Comparison of ENCODE assay signal across 9 cellular contexts in the genomic region with DNA sequence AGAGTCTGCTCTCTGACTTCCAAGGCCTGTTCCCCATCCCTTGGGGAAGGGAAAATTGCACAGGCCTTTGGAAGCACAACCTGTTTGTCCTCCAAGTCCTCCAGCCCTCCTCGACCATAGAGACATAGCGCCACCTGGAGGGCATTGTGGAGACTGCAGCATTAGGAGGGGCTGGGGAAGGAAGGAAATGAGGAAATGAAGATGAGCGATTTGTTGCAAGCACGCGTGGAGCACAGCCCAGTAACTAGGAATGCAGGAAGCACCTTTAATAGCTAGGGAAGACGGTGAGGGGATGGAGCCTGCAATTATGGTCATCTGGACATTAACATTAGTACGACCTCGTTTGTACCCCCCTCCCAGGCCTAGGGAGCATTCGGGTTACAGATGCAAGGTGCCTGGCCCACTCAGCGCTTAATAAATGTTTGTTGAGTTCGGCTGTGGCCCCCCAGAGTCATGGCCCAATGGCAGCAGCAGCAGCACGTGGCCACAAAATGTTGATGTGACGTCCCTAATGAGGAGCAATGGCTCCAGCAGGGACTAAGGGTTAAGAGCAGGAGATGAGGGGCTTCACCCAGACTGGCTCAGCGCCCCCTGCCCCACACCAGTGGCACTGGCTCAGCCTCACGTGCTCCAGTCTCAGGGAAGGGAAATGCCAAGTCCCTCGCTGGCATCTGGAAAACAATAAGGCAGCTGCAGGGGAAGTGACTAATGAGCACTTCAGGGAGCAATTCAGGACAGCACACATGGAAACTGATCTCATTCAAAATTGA. TPM values are rescaled to one million over a fixed set of nuclear protein-coding genes. Genes with fewer than 3 reads are reported as not detected.
A peak's percentile ranks its signal among the peaks of the same experiment; 100 is the strongest.
DNase-seq lines count a peak whose midpoint lies in the region; ATAC-seq, FAIRE-seq and TF ChIP-seq lines count a peak whose summit lies in the region.
"Had no signal": no experiment of that assay in that cellular context is flagged by ENCODE, and none has a peak within 500 bp of the region (broad histone marks: within the 10 kb centered on the region; RNA-seq: fewer than 3 reads in every experiment).

No MANE protein-coding gene starts in this region.

- ATAC-seq in HG02798 (IDR thresholded peaks at IDR 0.05; ENCODE audit: poor library complexity, unreplicated experiment), result peak; percentile 55
- ATAC-seq in HepG2, result peak; percentile 74
- no peak for ATAC-seq in HG03039 (IDR thresholded peaks at IDR 0.05; ENCODE audit: unreplicated experiment)

- H3K79me2 ChIP-seq in HepG2 (ENCODE audit: insufficient read depth, low read length), result no peaks in the 10 kb centered on the region

- peak overlapping the region; percentile 75 for H3K4me2 ChIP-seq in HepG2 (ENCODE audit: low read depth, low read length)

- peaks cover 57% of the 10 kb centered on the region for H3K4me1 ChIP-seq in HepG2 (ENCODE audit: insufficient read depth, low read length)

- no peaks in the 10 kb centered on the region for H4K20me1 ChIP-seq in HepG2 (ENCODE audit: insufficient read depth, low read length)

- peaks cover 0 to 10% of the 10 kb centered on the region in 2 experiments; a peak in 4 of 5 replicates for H3K27me3 ChIP-seq in HepG2 (ENCODE audit: control insufficient read depth in 1 of 2, insufficient read depth in 2 of 2, low read length in 2 of 2)

- peaks cover 14 to 43% (median 22%) of the 10 kb centered on the region in 3 donors for H3K27me3 Mint-ChIP-seq in CD14-positive monocyte (ENCODE audit: low read depth in 3 of 3)
- peaks cover 9% of the 10 kb centered on the region for H3K27me3 Mint-ChIP-seq in activated CD4-positive, alpha-beta T cell treated with anti-CD3 and anti-CD28 coated beads, Interleukin-2, amount 10 ng/mL, durations not matched to agents 7 days and 5 days

- peak overlapping the region in 2 of 3 experiments; percentile 34 to 49; a peak in 3 of 6 replicates for H3K4me3 ChIP-seq in HepG2 (replicated peaks in 1 of 3; ENCODE audit: insufficient read depth in 1 of 3, low read depth in 2 of 3, low read length in 3 of 3)

- H3K9me3 ChIP-seq in HepG2 (ENCODE audit: low read length), result no peaks in the 10 kb centered on the region

- no peak overlapping the region for H3K4me3 Mint-ChIP-seq in CD14-positive monocyte
- no peak overlapping the region for H3K4me3 Mint-ChIP-seq in activated CD4-positive, alpha-beta T cell treated with anti-CD3 and anti-CD28 coated beads, Interleukin-2, amount 10 ng/mL, durations not matched to agents 7 days and 5 days
- H3K4me3 Mint-ChIP-seq: IgD-negative memory B cell had no signal

- H2AFZ ChIP-seq in HepG2 (ENCODE audit: low read length), result no peak overlapping the region

- peak; percentile 96 for TF ChIP-seq CTCF in CD14-positive monocyte (IDR thresholded peaks at IDR 0.05)
- TF ChIP-seq CTCF in HepG2 (CRISPR knock-in tag; IDR thresholded peaks at IDR 0.05), result peak; percentile 99

- H3K36me3 Mint-ChIP-seq in CD14-positive monocyte, result peaks cover 15% of the 10 kb centered on the region in 2 donors
- H3K36me3 Mint-ChIP-seq in activated CD4-positive, alpha-beta T cell treated with anti-CD3 and anti-CD28 coated beads, Interleukin-2, amount 10 ng/mL, durations not matched to agents 7 days and 5 days (ENCODE audit: low read depth), result peaks cover 5% of the 10 kb centered on the region
- H3K36me3 Mint-ChIP-seq: IgD-negative memory B cell had no signal

- H3K4me1 Mint-ChIP-seq in CD14-positive monocyte, result peaks cover 8% of the 10 kb centered on the region
- H3K4me1 Mint-ChIP-seq in activated CD4-positive, alpha-beta T cell treated with anti-CD3 and anti-CD28 coated beads, Interleukin-2, amount 10 ng/mL, durations not matched to agents 7 days and 5 days, result peaks cover 11% of the 10 kb centered on the region

- peak; percentile 97 for FAIRE-seq in HepG2 (lab: Jason Lieb, UNC)

- H3K27ac ChIP-seq in HepG2 (ENCODE audit: extremely low read length, insufficient read depth, low read length), result no peak overlapping the region

- WGBS in HepG2 (ENCODE audit: low lambda C conversion rate), result 7% methylated on average over 13 of the region's 16 CpGs

- H3K9ac ChIP-seq in HepG2 (ENCODE audit: insufficient read depth, low read depth, low read length), result no peak overlapping the region

- POLR2A ChIA-PET in activated CD4-positive, alpha-beta T cell treated with anti-CD3 and anti-CD28 coated beads, Interleukin-2, amount 10 ng/mL, durations not matched to agents 7 days and 5 days (lab: Charles Lee), result interaction anchor here (0.6 kb wide), 1 partner anchor 258 kb away, joined by 3 read pairs; no protein-coding TSS in a partner anchor
- POLR2A ChIA-PET in HepG2 (lab: Yijun Ruan, JAX), result interaction anchor here (0.9 to 4.4 kb wide), 2 partner anchors 12 to 14 kb away, joined by 3 to 24 read pairs; no protein-coding TSS in a partner anchor

- CTCF ChIA-PET in activated CD4-positive, alpha-beta T cell treated with anti-CD3 and anti-CD28 coated beads, Interleukin-2, amount 10 ng/mL, durations not matched to agents 7 days and 5 days (lab: Charles Lee), result interaction anchor here (0.6 to 1.5 kb wide), 8 partner anchors 9 to 834 kb away, joined by 3 to 11 read pairs (median 4); a partner anchor contains a TSS
- CTCF ChIA-PET in HepG2 (lab: Yijun Ruan, JAX; ENCODE audit: low intra/inter-chr PET ratio, low total read pairs), result interaction anchor here (0.7 to 5.6 kb wide), 12 partner anchors 9 to 576 kb away, joined by 3 to 73 read pairs (median 6); no protein-coding TSS in a partner anchor

- peaks cover 0 to 4% of the 10 kb centered on the region in 2 experiments; a peak in 1 of 5 replicates for H3K36me3 ChIP-seq in HepG2 (replicated peaks in 1 of 2; ENCODE audit: control insufficient read depth in 1 of 2, insufficient read depth in 2 of 2, low read length in 2 of 2)

- TF ChIP-seq EP300 in HepG2 (IDR thresholded peaks at IDR 0.05; ENCODE audit: low read depth in 2 of 2, low read length in 2 of 2) (no peak), HepG2 (CRISPR knock-in tag; IDR thresholded peaks at IDR 0.05; ENCODE audit: borderline replicate concordance) (no peak)

- DNase-seq in CD14-positive monocyte (ENCODE audit: low spot score) (peak; percentile 79), NCI-H526 (lab: John Stamatoyannopoulos, UW) (peak; percentile 68 to 75), dermis microvascular lymphatic vessel endothelial cell (ENCODE audit: low read depth in 2 of 2) (peak; percentile 92), HepG2 (ENCODE audit: low spot score) (peak; percentile 79)
- peak; percentile 85 for DNase-seq in activated CD4-positive, alpha-beta T cell treated with anti-CD3 and anti-CD28 coated beads, Interleukin-2, amount 10 ng/mL, durations not matched to agents 7 days and 5 days
- peak; percentile 62 to 85 for DNase-seq in stimulated activated CD4-positive, alpha-beta T cell treated with anti-CD3 and anti-CD28 coated beads, Interleukin-4, amount 100 ng/mL, for 48 hours (ENCODE audit: low read depth in 2 of 2)

- peak; percentile 98 for TF ChIP-seq RAD21 in HepG2 (CRISPR knock-in tag; IDR thresholded peaks at IDR 0.05)

- no TSS peak for BruUV-seq in HepG2 (replicated peaks; lab: Mats Ljungman, UMichigan)

- in situ Hi-C loops in HepG2 (cut with HindIII; ENCODE audit: extremely low pct_ligation_motif_present, low pct_unique_long_range_greater_than_20kb), result loop anchor here (5.0 to 10.0 kb wide), 3 partner anchors 59 to 272 kb away; no protein-coding TSS in a partner anchor

- no peaks in the 10 kb centered on the region for H3K9me3 Mint-ChIP-seq in CD14-positive monocyte
- no peaks in the 10 kb centered on the region for H3K9me3 Mint-ChIP-seq in activated CD4-positive, alpha-beta T cell treated with anti-CD3 and anti-CD28 coated beads, Interleukin-2, amount 10 ng/mL, durations not matched to agents 7 days and 5 days
- H3K9me3 Mint-ChIP-seq: IgD-negative memory B cell had no signal

- H3K27ac Mint-ChIP-seq in CD14-positive monocyte, result no peak overlapping the region
- H3K27ac Mint-ChIP-seq in activated CD4-positive, alpha-beta T cell treated with anti-CD3 and anti-CD28 coated beads, Interleukin-2, amount 10 ng/mL, durations not matched to agents 7 days and 5 days, result no peak overlapping the region

- TF ChIP-seq POLR2A in HepG2 (IDR thresholded peaks at IDR 0.05; ENCODE audit: insufficient read depth in 1 of 2, low read depth in 2 of 2, low read length in 2 of 2), result no peak

- intact Hi-C loops in CD14-positive monocyte (cut with micrococcal nuclease), result loop anchor here (2.0 to 5.0 kb wide), 5 partner anchors 117 to 582 kb away; no protein-coding TSS in a partner anchor
- intact Hi-C loops in HepG2 (cut with micrococcal nuclease; ENCODE audit: unreplicated experiment), result loop anchor here (1.0 to 5.0 kb wide), 6 partner anchors 25 to 577 kb away; no protein-coding TSS in a partner anchor

RNA-seq across cellular contexts. Expression of a gene that starts 8.0 kb away (rescaled TPM):
- polyA plus RNA-seq in CD14-positive monocyte (not detected), HepG2 (2011; rRNA removed) (32.7 and 38.0 TPM in 2 replicates)
- total RNA-seq in activated CD4-positive, alpha-beta T cell treated with anti-CD3 and anti-CD28 coated beads, Interleukin-2, amount 10 ng/mL, durations not matched to agents 7 days and 5 days, result under 1 TPM; 0.37 to 0.45 TPM
- total RNA-seq in dermis microvascular lymphatic vessel endothelial cell (0.76 and 1.0 TPM in 2 replicates), HepG2 (2016; rRNA removed; fragmentation: Illumina TruSeq; extraction: Trizol) (38.6 and 44.3 TPM in 2 replicates)
- 53.6 and 65.2 TPM in 2 replicates for total RNA-seq in HepG2 (2016; cell fraction: cytosol; rRNA removed; fragmentation: Illumina TruSeq; extraction: Trizol; ENCODE audit: low read depth)
- 39.6 and 42.8 TPM in 2 replicates for total RNA-seq in HepG2 (2016; cell fraction: insoluble cytoplasmic fraction; rRNA removed; fragmentation: Illumina TruSeq; extraction: Trizol)
- 110 and 117 TPM in 2 replicates for total RNA-seq in HepG2 (2016; cell fraction: membrane; rRNA removed; fragmentation: Illumina TruSeq; extraction: Trizol)
- 21.4 and 29.3 TPM in 2 replicates for total RNA-seq in HepG2 (2016; cell fraction: nucleus; rRNA removed; fragmentation: Illumina TruSeq; extraction: Trizol)
- polyA plus RNA-seq in HepG2 (2011; cell fraction: cytosol; rRNA removed), result 27.0 and 40.8 TPM in 2 replicates
- 23.2 and 28.1 TPM in 2 replicates for polyA plus RNA-seq in HepG2 (2011; cell fraction: nucleus; rRNA removed)
- polyA plus RNA-seq in HepG2 (2012), result 108 and 112 TPM in 2 replicates
- polyA plus RNA-seq in HepG2 (2016; cell fraction: cytosol; fragmentation: Illumina TruSeq; extraction: Trizol; ENCODE audit: low read depth), result 238 and 250 TPM in 2 replicates
- polyA plus RNA-seq in HepG2 (2016; cell fraction: insoluble cytoplasmic fraction; fragmentation: Illumina TruSeq; extraction: Trizol; ENCODE audit: low read depth), result 120 and 152 TPM in 2 replicates
- polyA plus RNA-seq in HepG2 (2016; cell fraction: membrane; fragmentation: Illumina TruSeq; extraction: Trizol; ENCODE audit: low read depth), result 340 and 368 TPM in 2 replicates
- 110 and 112 TPM in 2 replicates for polyA plus RNA-seq in HepG2 (2016; cell fraction: nucleus; fragmentation: Illumina TruSeq; extraction: Trizol; ENCODE audit: insufficient read depth, low read depth)
- polyA minus RNA-seq in HepG2 (2011; rRNA and poly(A)+ RNA removed; ENCODE audit: low replicate concordance), result 0.12 and 20.9 TPM in 2 replicates
- polyA minus RNA-seq in HepG2 (2011; cell fraction: cytosol; rRNA and poly(A)+ RNA removed), result 34.7 and 39.2 TPM in 2 replicates
- polyA minus RNA-seq in HepG2 (2011; cell fraction: nucleus; rRNA and poly(A)+ RNA removed), result 19.4 and 21.5 TPM in 2 replicates

RNA-seq across cellular contexts. Expression of a gene that starts 13.9 kb away (rescaled TPM):
- 10 to 100 TPM; 25.8 to 28.1 TPM for polyA plus RNA-seq in CD14-positive monocyte
- 10 to 100 TPM; 17.4 to 20.1 TPM for total RNA-seq in activated CD4-positive, alpha-beta T cell treated with anti-CD3 and anti-CD28 coated beads, Interleukin-2, amount 10 ng/mL, durations not matched to agents 7 days and 5 days
- total RNA-seq in dermis microvascular lymphatic vessel endothelial cell, result 18.4 and 31.1 TPM in 2 replicates
- total RNA-seq in HepG2 (2016; rRNA removed; fragmentation: Illumina TruSeq; extraction: Trizol), result 13.5 and 26.5 TPM in 2 replicates
- total RNA-seq in HepG2 (2016; cell fraction: cytosol; rRNA removed; fragmentation: Illumina TruSeq; extraction: Trizol; ENCODE audit: low read depth), result 3.2 TPM in 2 replicates
- total RNA-seq in HepG2 (2016; cell fraction: insoluble cytoplasmic fraction; rRNA removed; fragmentation: Illumina TruSeq; extraction: Trizol), result 14.3 and 26.3 TPM in 2 replicates
- 8.5 and 8.6 TPM in 2 replicates for total RNA-seq in HepG2 (2016; cell fraction: membrane; rRNA removed; fragmentation: Illumina TruSeq; extraction: Trizol)
- 23.1 and 27.3 TPM in 2 replicates for total RNA-seq in HepG2 (2016; cell fraction: nucleus; rRNA removed; fragmentation: Illumina TruSeq; extraction: Trizol)
- polyA plus RNA-seq in HepG2 (2011; rRNA removed), result 21.5 and 27.5 TPM in 2 replicates
- polyA plus RNA-seq in HepG2 (2011; cell fraction: cytosol; rRNA removed), result 23.9 and 24.3 TPM in 2 replicates
- 10.0 and 11.8 TPM in 2 replicates for polyA plus RNA-seq in HepG2 (2011; cell fraction: nucleus; rRNA removed)
- polyA plus RNA-seq in HepG2 (2012), result 14.9 and 20.0 TPM in 2 replicates
- polyA plus RNA-seq in HepG2 (2016; cell fraction: cytosol; fragmentation: Illumina TruSeq; extraction: Trizol; ENCODE audit: low read depth), result 2.4 and 2.6 TPM in 2 replicates
- 11.3 and 11.9 TPM in 2 replicates for polyA plus RNA-seq in HepG2 (2016; cell fraction: insoluble cytoplasmic fraction; fragmentation: Illumina TruSeq; extraction: Trizol; ENCODE audit: low read depth)
- 4.4 and 5.3 TPM in 2 replicates for polyA plus RNA-seq in HepG2 (2016; cell fraction: membrane; fragmentation: Illumina TruSeq; extraction: Trizol; ENCODE audit: low read depth)
- polyA plus RNA-seq in HepG2 (2016; cell fraction: nucleus; fragmentation: Illumina TruSeq; extraction: Trizol; ENCODE audit: insufficient read depth, low read depth), result 30.1 and 33.2 TPM in 2 replicates
- 40.2 and 48.7 TPM in 2 replicates for polyA minus RNA-seq in HepG2 (2011; rRNA and poly(A)+ RNA removed; ENCODE audit: low replicate concordance)
- 14.6 and 15.2 TPM in 2 replicates for polyA minus RNA-seq in HepG2 (2011; cell fraction: cytosol; rRNA and poly(A)+ RNA removed)
- 14.5 TPM in 2 replicates for polyA minus RNA-seq in HepG2 (2011; cell fraction: nucleus; rRNA and poly(A)+ RNA removed)

RNA-seq across cellular contexts. Expression of a gene that starts 58.3 kb away (rescaled TPM):
- polyA plus RNA-seq in CD14-positive monocyte (not detected), HepG2 (2011; rRNA removed) (0.63 and 0.80 TPM in 2 replicates)
- not detected for total RNA-seq in activated CD4-positive, alpha-beta T cell treated with anti-CD3 and anti-CD28 coated beads, Interleukin-2, amount 10 ng/mL, durations not matched to agents 7 days and 5 days
- total RNA-seq in dermis microvascular lymphatic vessel endothelial cell (under 0.01 TPM in 1 of 2 replicates, not detected in the other), HepG2 (2016; rRNA removed; fragmentation: Illumina TruSeq; extraction: Trizol) (3.2 and 3.7 TPM in 2 replicates)
- total RNA-seq in HepG2 (2016; cell fraction: cytosol; rRNA removed; fragmentation: Illumina TruSeq; extraction: Trizol; ENCODE audit: low read depth), result 1.1 TPM in 2 replicates
- total RNA-seq in HepG2 (2016; cell fraction: insoluble cytoplasmic fraction; rRNA removed; fragmentation: Illumina TruSeq; extraction: Trizol), result 2.7 and 3.7 TPM in 2 replicates
- 2.0 and 2.1 TPM in 2 replicates for total RNA-seq in HepG2 (2016; cell fraction: membrane; rRNA removed; fragmentation: Illumina TruSeq; extraction: Trizol)
- total RNA-seq in HepG2 (2016; cell fraction: nucleus; rRNA removed; fragmentation: Illumina TruSeq; extraction: Trizol), result 2.1 and 2.2 TPM in 2 replicates
- polyA plus RNA-seq in HepG2 (2011; cell fraction: cytosol; rRNA removed), result 0.45 and 0.85 TPM in 2 replicates
- 2.0 and 2.2 TPM in 2 replicates for polyA plus RNA-seq in HepG2 (2011; cell fraction: nucleus; rRNA removed)
- polyA plus RNA-seq in HepG2 (2012), result 1.4 and 1.7 TPM in 2 replicates
- polyA plus RNA-seq in HepG2 (2016; cell fraction: cytosol; fragmentation: Illumina TruSeq; extraction: Trizol; ENCODE audit: low read depth), result 0.42 and 0.66 TPM in 2 replicates
- polyA plus RNA-seq in HepG2 (2016; cell fraction: insoluble cytoplasmic fraction; fragmentation: Illumina TruSeq; extraction: Trizol; ENCODE audit: low read depth), result 4.4 and 6.4 TPM in 2 replicates
- 1.0 and 1.4 TPM in 2 replicates for polyA plus RNA-seq in HepG2 (2016; cell fraction: membrane; fragmentation: Illumina TruSeq; extraction: Trizol; ENCODE audit: low read depth)
- 4.9 and 5.8 TPM in 2 replicates for polyA plus RNA-seq in HepG2 (2016; cell fraction: nucleus; fragmentation: Illumina TruSeq; extraction: Trizol; ENCODE audit: insufficient read depth, low read depth)
- polyA minus RNA-seq in HepG2 (2011; rRNA and poly(A)+ RNA removed; ENCODE audit: low replicate concordance), result 2.0 TPM in 1 of 2 replicates, not detected in the other
- polyA minus RNA-seq in HepG2 (2011; cell fraction: cytosol; rRNA and poly(A)+ RNA removed), result 1.8 and 2.3 TPM in 2 replicates
- polyA minus RNA-seq in HepG2 (2011; cell fraction: nucleus; rRNA and poly(A)+ RNA removed), result 1.4 and 2.2 TPM in 2 replicates
- polyA plus RNA-seq: IgD-negative memory B cell had no signal

Comparison
In these comparisons a context has a peak if more than half of its experiments do, and no peak if none do; other contexts are left out.
1. RNA of a gene that starts 8.0 kb away (total RNA-seq): 21.4 to 117 TPM in HepG2; 0.76 to 1.0 TPM in dermis microvascular lymphatic vessel endothelial cell and 0.37 to 0.45 TPM in activated CD4-positive, alpha-beta T cell treated with anti-CD3 and anti-CD28 coated beads, Interleukin-2, amount 10 ng/mL, durations not matched to agents 7 days and 5 days; every median in the first group is over 10 times any median in the second.
2. Peak in every context shown above with its lines, with median percentiles within 50 percentile points of each other: DNase-seq.